16 cellular contexts compared by ENCODE assay signal in genomic region chr4:9379881-9380280, GRCh38. TPM values are rescaled to one million over a fixed set of nuclear protein-coding genes. Genes with fewer than 3 reads are reported as not detected.
"Had no signal": no experiment of that assay in that cellular context is flagged by ENCODE, and none has a peak within 500 bp of the region (broad histone marks: within the 10 kb centered on the region; RNA-seq: fewer than 3 reads in every experiment).

No MANE protein-coding gene starts in this region.

RNA-seq across cellular contexts. Expression of gene USP17L30, which starts 17.0 kb away (rescaled TPM):
- total RNA-seq: activated CD4-positive, alpha-beta memory T cell treated with anti-CD3 and anti-CD28 coated beads for 36 hours; activated CD4-positive, alpha-beta T cell treated with anti-CD3 and anti-CD28 coated beads for 36 hours; activated CD8-positive, alpha-beta memory T cell treated with anti-CD3 and anti-CD28 coated beads for 36 hours; activated CD8-positive, alpha-beta T cell treated with anti-CD3 and anti-CD28 coated beads for 36 hours; activated naive CD4-positive, alpha-beta T cell treated with anti-CD3 and anti-CD28 coated beads for 36 hours; activated naive CD8-positive, alpha-beta T cell treated with anti-CD3 and anti-CD28 coated beads, Interleukin-2, amount 10 ng/mL, durations not matched to agents 7 days and 5 days; activated T-cell treated with anti-CD3 and anti-CD28 coated beads, Interleukin-2, amount 50 U/mL, for 4 hours; activated T-cell treated with anti-CD3 and anti-CD28 coated beads, Interleukin-2, amount 50 U/mL, for 72 hours; activated T-helper 1 cell treated with anti-CD3 and anti-CD28 coated beads, Interleukin-12 subunit alpha, Interleukin-12 subunit beta, Interleukin-2, Interleukin-4 antibody, amounts not matched to agents 30 ng/mL and 10 ng/mL and 1 ng/mL, durations not matched to agents 14 hours and 24 hours and 36 hours; activated T-helper 17 cell treated with anti-CD3 and anti-CD28 coated beads, Interleukin-2, amount 50 U/mL, for 72 hours; ascending aorta; bronchial epithelial cell; cardiac muscle cell; T-helper 17 cell; T-helper 2 cell treated with Interferon-gamma antibody and Interleukin-4, amounts not matched to agents 100 ng/mL and 5 ng/mL, for 36 hours; WTC11 had no signal

RNA-seq across cellular contexts. Expression of gene USP17L29, which starts 26.4 kb away (rescaled TPM):
- total RNA-seq: activated CD4-positive, alpha-beta memory T cell treated with anti-CD3 and anti-CD28 coated beads for 36 hours; activated CD4-positive, alpha-beta T cell treated with anti-CD3 and anti-CD28 coated beads for 36 hours; activated CD8-positive, alpha-beta memory T cell treated with anti-CD3 and anti-CD28 coated beads for 36 hours; activated CD8-positive, alpha-beta T cell treated with anti-CD3 and anti-CD28 coated beads for 36 hours; activated naive CD4-positive, alpha-beta T cell treated with anti-CD3 and anti-CD28 coated beads for 36 hours; activated naive CD8-positive, alpha-beta T cell treated with anti-CD3 and anti-CD28 coated beads, Interleukin-2, amount 10 ng/mL, durations not matched to agents 7 days and 5 days; activated T-cell treated with anti-CD3 and anti-CD28 coated beads, Interleukin-2, amount 50 U/mL, for 4 hours; activated T-cell treated with anti-CD3 and anti-CD28 coated beads, Interleukin-2, amount 50 U/mL, for 72 hours; activated T-helper 1 cell treated with anti-CD3 and anti-CD28 coated beads, Interleukin-12 subunit alpha, Interleukin-12 subunit beta, Interleukin-2, Interleukin-4 antibody, amounts not matched to agents 30 ng/mL and 10 ng/mL and 1 ng/mL, durations not matched to agents 14 hours and 24 hours and 36 hours; activated T-helper 17 cell treated with anti-CD3 and anti-CD28 coated beads, Interleukin-2, amount 50 U/mL, for 72 hours; ascending aorta; bronchial epithelial cell; cardiac muscle cell; T-helper 17 cell; T-helper 2 cell treated with Interferon-gamma antibody and Interleukin-4, amounts not matched to agents 100 ng/mL and 5 ng/mL, for 36 hours; WTC11 had no signal

RNA-seq across cellular contexts. Expression of gene USP17L28, which starts 31.2 kb away (rescaled TPM):
- total RNA-seq: activated CD4-positive, alpha-beta memory T cell treated with anti-CD3 and anti-CD28 coated beads for 36 hours; activated CD4-positive, alpha-beta T cell treated with anti-CD3 and anti-CD28 coated beads for 36 hours; activated CD8-positive, alpha-beta memory T cell treated with anti-CD3 and anti-CD28 coated beads for 36 hours; activated CD8-positive, alpha-beta T cell treated with anti-CD3 and anti-CD28 coated beads for 36 hours; activated naive CD4-positive, alpha-beta T cell treated with anti-CD3 and anti-CD28 coated beads for 36 hours; activated naive CD8-positive, alpha-beta T cell treated with anti-CD3 and anti-CD28 coated beads, Interleukin-2, amount 10 ng/mL, durations not matched to agents 7 days and 5 days; activated T-cell treated with anti-CD3 and anti-CD28 coated beads, Interleukin-2, amount 50 U/mL, for 4 hours; activated T-cell treated with anti-CD3 and anti-CD28 coated beads, Interleukin-2, amount 50 U/mL, for 72 hours; activated T-helper 1 cell treated with anti-CD3 and anti-CD28 coated beads, Interleukin-12 subunit alpha, Interleukin-12 subunit beta, Interleukin-2, Interleukin-4 antibody, amounts not matched to agents 30 ng/mL and 10 ng/mL and 1 ng/mL, durations not matched to agents 14 hours and 24 hours and 36 hours; activated T-helper 17 cell treated with anti-CD3 and anti-CD28 coated beads, Interleukin-2, amount 50 U/mL, for 72 hours; ascending aorta; bronchial epithelial cell; cardiac muscle cell; T-helper 17 cell; T-helper 2 cell treated with Interferon-gamma antibody and Interleukin-4, amounts not matched to agents 100 ng/mL and 5 ng/mL, for 36 hours; WTC11 had no signal

RNA-seq across cellular contexts. Expression of gene USP17L27, which starts 35.9 kb away (rescaled TPM):
- total RNA-seq: activated CD4-positive, alpha-beta memory T cell treated with anti-CD3 and anti-CD28 coated beads for 36 hours; activated CD4-positive, alpha-beta T cell treated with anti-CD3 and anti-CD28 coated beads for 36 hours; activated CD8-positive, alpha-beta memory T cell treated with anti-CD3 and anti-CD28 coated beads for 36 hours; activated CD8-positive, alpha-beta T cell treated with anti-CD3 and anti-CD28 coated beads for 36 hours; activated naive CD4-positive, alpha-beta T cell treated with anti-CD3 and anti-CD28 coated beads for 36 hours; activated naive CD8-positive, alpha-beta T cell treated with anti-CD3 and anti-CD28 coated beads, Interleukin-2, amount 10 ng/mL, durations not matched to agents 7 days and 5 days; activated T-cell treated with anti-CD3 and anti-CD28 coated beads, Interleukin-2, amount 50 U/mL, for 4 hours; activated T-cell treated with anti-CD3 and anti-CD28 coated beads, Interleukin-2, amount 50 U/mL, for 72 hours; activated T-helper 1 cell treated with anti-CD3 and anti-CD28 coated beads, Interleukin-12 subunit alpha, Interleukin-12 subunit beta, Interleukin-2, Interleukin-4 antibody, amounts not matched to agents 30 ng/mL and 10 ng/mL and 1 ng/mL, durations not matched to agents 14 hours and 24 hours and 36 hours; activated T-helper 17 cell treated with anti-CD3 and anti-CD28 coated beads, Interleukin-2, amount 50 U/mL, for 72 hours; ascending aorta; bronchial epithelial cell; cardiac muscle cell; T-helper 17 cell; T-helper 2 cell treated with Interferon-gamma antibody and Interleukin-4, amounts not matched to agents 100 ng/mL and 5 ng/mL, for 36 hours; WTC11 had no signal

RNA-seq across cellular contexts. Expression of gene USP17L5, which starts 40.7 kb away (rescaled TPM):
- total RNA-seq: activated CD4-positive, alpha-beta memory T cell treated with anti-CD3 and anti-CD28 coated beads for 36 hours; activated CD4-positive, alpha-beta T cell treated with anti-CD3 and anti-CD28 coated beads for 36 hours; activated CD8-positive, alpha-beta memory T cell treated with anti-CD3 and anti-CD28 coated beads for 36 hours; activated CD8-positive, alpha-beta T cell treated with anti-CD3 and anti-CD28 coated beads for 36 hours; activated naive CD4-positive, alpha-beta T cell treated with anti-CD3 and anti-CD28 coated beads for 36 hours; activated naive CD8-positive, alpha-beta T cell treated with anti-CD3 and anti-CD28 coated beads, Interleukin-2, amount 10 ng/mL, durations not matched to agents 7 days and 5 days; activated T-cell treated with anti-CD3 and anti-CD28 coated beads, Interleukin-2, amount 50 U/mL, for 4 hours; activated T-cell treated with anti-CD3 and anti-CD28 coated beads, Interleukin-2, amount 50 U/mL, for 72 hours; activated T-helper 1 cell treated with anti-CD3 and anti-CD28 coated beads, Interleukin-12 subunit alpha, Interleukin-12 subunit beta, Interleukin-2, Interleukin-4 antibody, amounts not matched to agents 30 ng/mL and 10 ng/mL and 1 ng/mL, durations not matched to agents 14 hours and 24 hours and 36 hours; activated T-helper 17 cell treated with anti-CD3 and anti-CD28 coated beads, Interleukin-2, amount 50 U/mL, for 72 hours; ascending aorta; bronchial epithelial cell; cardiac muscle cell; T-helper 17 cell; T-helper 2 cell treated with Interferon-gamma antibody and Interleukin-4, amounts not matched to agents 100 ng/mL and 5 ng/mL, for 36 hours; WTC11 had no signal
